8 cellular contexts compared by ENCODE assay signal in genomic region chr1:108049083-108049819, GRCh38.
DNase-seq lines count a peak whose midpoint lies in the region; ATAC-seq, FAIRE-seq and TF ChIP-seq lines count a peak whose summit lies in the region.

No MANE protein-coding gene starts in this region.

- in situ Hi-C loops in SK-MEL-5 (cut with HindIII; ENCODE audit: low pct_unique_long_range_greater_than_20kb, low sequenced_read_pairs) = no loop called here

- H3K27me3 ChIP-seq in small intestine (ENCODE audit: control insufficient read depth in 2 of 2, insufficient read depth in 2 of 2, low read length in 2 of 2) = no peaks in the 10 kb centered on the region

- 66 to 71% (median 70%) methylated on average over 6 of the region's 6 CpGs for WGBS in small intestine, 3 donors

- no peak for FAIRE-seq in small intestine (lab: Jason Lieb, UNC)

- no peaks in the 10 kb centered on the region for H3K9me3 Mint-ChIP-seq in effector memory CD8-positive, alpha-beta T cell

- no peaks in the 10 kb centered on the region for H3K36me3 ChIP-seq in small intestine (ENCODE audit: control insufficient read depth in 2 of 2, insufficient read depth in 2 of 2, low read length in 2 of 2)

- no peak overlapping the region for H3K4me3 ChIP-seq in AG09309 (ENCODE audit: control insufficient read depth, low read depth, low read length)
- H3K4me3 ChIP-seq in small intestine (ENCODE audit: low read depth in 1 of 2, low read length in 2 of 2) = no peak overlapping the region

- peak; percentile 57 for TF ChIP-seq CTCF in AG09309 (IDR thresholded peaks at IDR 0.05; ENCODE audit: control insufficient read depth, insufficient read depth, low read depth, low read length, missing control alignments)

- H3K27ac Mint-ChIP-seq in effector memory CD8-positive, alpha-beta T cell = no peak overlapping the region

- no peaks in the 10 kb centered on the region for H3K9me3 ChIP-seq in small intestine (ENCODE audit: control insufficient read depth, low read depth)

- DNase-seq in AG09309 (ENCODE audit: low read depth) = peak; percentile 29
- peak; percentile 30 for DNase-seq in SK-MEL-5 (ENCODE audit: low read depth, low spot score)
- DNase-seq in effector memory CD8-positive, alpha-beta T cell = peak in 2 of 3 experiments; percentile 4 to 13
- peak; percentile 6 for DNase-seq in middle frontal gyrus (ENCODE audit: extremely low spot score, low spot score)
- DNase-seq in small intestine = no peak

- no peak overlapping the region for H3K4me3 Mint-ChIP-seq in effector memory CD8-positive, alpha-beta T cell

- ATAC-seq in GM18502 (IDR thresholded peaks at IDR 0.05; ENCODE audit: poor library complexity, unreplicated experiment) (peak; percentile 62), HG03196 (IDR thresholded peaks at IDR 0.05; ENCODE audit: unreplicated experiment) (no peak), HG03139 (IDR thresholded peaks at IDR 0.05; ENCODE audit: unreplicated experiment) (no peak)
- peak; percentile 51 for ATAC-seq in effector memory CD8-positive, alpha-beta T cell (replicated peaks)

- peaks cover 11 to 23% of the 10 kb centered on the region in 2 donors for H3K4me1 Mint-ChIP-seq in effector memory CD8-positive, alpha-beta T cell (ENCODE audit: low read depth in 2 of 2)

- peaks cover 8 to 19% of the 10 kb centered on the region in 2 donors for H3K27me3 Mint-ChIP-seq in effector memory CD8-positive, alpha-beta T cell

- H3K36me3 Mint-ChIP-seq in effector memory CD8-positive, alpha-beta T cell (ENCODE audit: insufficient read depth) = no peaks in the 10 kb centered on the region

- H3K27ac ChIP-seq in small intestine (ENCODE audit: low read depth in 1 of 2, low read length in 1 of 2) = no peak overlapping the region

- peaks cover 3 to 7% of the 10 kb centered on the region in 2 donors for H3K4me1 ChIP-seq in small intestine (ENCODE audit: control insufficient read depth in 2 of 2, insufficient read depth in 1 of 2, low read depth in 1 of 2, low read length in 1 of 2)

Comparison
In these comparisons a context has a peak if more than half of its experiments do, and no peak if none do; other contexts are left out.
1. ATAC-seq: peak in GM18502 (single experiment) and effector memory CD8-positive, alpha-beta T cell (single experiment); none in HG03196 (single experiment) and HG03139 (single experiment).